In the genomic region with DNA sequence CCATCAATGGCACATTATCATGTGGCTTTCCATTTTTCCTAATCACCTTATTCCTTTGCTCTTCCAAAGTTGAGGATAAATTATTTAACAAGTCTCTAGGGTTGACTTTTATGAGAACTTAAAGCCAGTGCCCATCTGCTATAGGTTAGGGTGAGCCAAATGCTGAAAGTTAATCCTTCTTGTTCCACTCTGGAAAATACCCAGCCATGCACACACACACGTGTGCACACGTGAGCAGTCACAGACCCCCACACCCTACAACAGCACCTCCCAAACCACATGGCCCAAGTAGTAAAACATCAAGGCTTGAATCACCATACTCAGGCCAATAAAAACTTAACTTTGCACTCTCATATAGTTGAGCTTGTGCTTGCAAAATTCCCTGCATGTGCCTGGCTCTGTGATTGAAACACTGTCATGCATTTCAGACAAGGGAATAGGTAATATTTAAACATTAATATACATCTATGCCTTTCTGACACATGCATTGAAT, we compare ENCODE assay signal across 12 cellular contexts.
"Had no signal": no experiment of that assay in that cellular context is flagged by ENCODE, and none has a peak within 500 bp of the region (broad histone marks: within the 10 kb centered on the region; RNA-seq: fewer than 3 reads in every experiment).

No MANE protein-coding gene starts in this region.

- ATAC-seq: esophagus mucosa; sciatic nerve; stimulated activated memory B cell treated with anti-CD40 and anti-IgM and Interleukin-4, amounts not matched to agents 10 μg/mL and 1 μg/mL and 100 μg/mL, for 72 hours had no signal

- DNase-seq: activated CD4-positive, alpha-beta T cell treated with anti-CD3 and anti-CD28 coated beads, Interleukin-2, amount 10 ng/mL, durations not matched to agents 7 days and 5 days; activated CD4-positive, CD25-positive, alpha-beta regulatory T cell; activated CD8-positive, alpha-beta memory T cell treated with anti-CD3 and anti-CD28 coated beads for 24 hours; activated gamma-delta T cell treated with Interleukin-2 at 50 U/mL for 16 hours; amniotic stem cell; caudate nucleus; kidney glomerular epithelial cell; mesendoderm; psoas muscle had no signal
